8 cellular contexts compared by ENCODE assay signal in genomic region chr12:31325877-31326631, GRCh38. TPM values are rescaled to one million over a fixed set of nuclear protein-coding genes. Genes with fewer than 3 reads are reported as not detected.
DNase-seq lines count a peak whose midpoint lies in the region; ATAC-seq and TF ChIP-seq lines count a peak whose summit lies in the region.

SINHCAF (minus strand) TSS chr12:31326150; CDS start chr12:31298204, 27,946 bp downstream.

- no peak for TF ChIP-seq CTCF in GM10248 (IDR thresholded peaks at IDR 0.05; ENCODE audit: control extremely low read depth, extremely low read depth, low read depth, missing control alignments)
- TF ChIP-seq CTCF in glutamatergic neuron (IDR thresholded peaks at IDR 0.05; ENCODE audit: partially characterized antibody, unreplicated experiment) = no peak
- TF ChIP-seq CTCF in osteoblast (IDR thresholded peaks at IDR 0.05; ENCODE audit: extremely low read depth, low read depth, low read length) = no peak
- no peak for TF ChIP-seq CTCF in thoracic aorta (IDR thresholded peaks at IDR 0.05)

- H3K4me1 ChIP-seq in osteoblast (ENCODE audit: insufficient read depth, low read length) (peaks cover 15% of the 10 kb centered on the region), thoracic aorta (ENCODE audit: control insufficient read depth in 1 of 2, low read depth in 2 of 2) (peaks cover 0 to 4% of the 10 kb centered on the region in 2 donors)

- H3K9me3 Mint-ChIP-seq in activated naive CD8-positive, alpha-beta T cell (ENCODE audit: low read depth) = no peaks in the 10 kb centered on the region
- H3K9me3 Mint-ChIP-seq in glutamatergic neuron (ENCODE audit: unreplicated experiment) = peaks cover 15% of the 10 kb centered on the region

- H4K20me1 ChIP-seq in osteoblast (ENCODE audit: insufficient read depth, low read length) = no peaks in the 10 kb centered on the region

- no peaks in the 10 kb centered on the region for H3K36me3 Mint-ChIP-seq in activated naive CD8-positive, alpha-beta T cell
- H3K36me3 Mint-ChIP-seq in glutamatergic neuron (ENCODE audit: unreplicated experiment) = no peaks in the 10 kb centered on the region

- H3K27ac Mint-ChIP-seq in activated naive CD8-positive, alpha-beta T cell = peak within 1 kb of the TSS; percentile 100
- peak within 1 kb of the TSS; percentile 99 for H3K27ac Mint-ChIP-seq in glutamatergic neuron (ENCODE audit: unreplicated experiment)

- no peaks in the 10 kb centered on the region for H3K36me3 ChIP-seq in osteoblast (ENCODE audit: insufficient read depth, low read length)
- H3K36me3 ChIP-seq in thoracic aorta = no peaks in the 10 kb centered on the region

- POLR2A ChIA-PET in GM10248 (lab: Yijun Ruan, JAX) = interaction anchor here (0.6 to 1.0 kb wide), 5 partner anchors 28 to 390 kb away, joined by 3 to 5 read pairs (median 4); no protein-coding TSS in a partner anchor

- DNase-seq in GM10248 (ENCODE audit: extremely low spot score) (peak; percentile 94), NCI-H1105 (lab: John Stamatoyannopoulos, UW) (peak; percentile 100), SKM-1 treated with dmso at 0.1 percent for 144 hours (lab: John Stamatoyannopoulos, UW; ENCODE audit: unreplicated experiment) (peak; percentile 89), glutamatergic neuron (peak; percentile 100), osteoblast (ENCODE audit: insufficient read length, low spot score, missing footprints) (peak; percentile 99), thoracic aorta (ENCODE audit: low spot score) (peak; percentile 99)

- peak within 1 kb of the TSS; percentile 92 for H3K4me3 ChIP-seq in osteoblast (ENCODE audit: insufficient read depth, low read length)
- peak within 1 kb of the TSS; percentile 78 for H3K4me3 ChIP-seq in thoracic aorta

- H3K27ac ChIP-seq in osteoblast (ENCODE audit: low read depth, low read length) (peak within 1 kb of the TSS; percentile 34), thoracic aorta (peak within 1 kb of the TSS; percentile 59 to 60)

- H3K27me3 ChIP-seq in osteoblast (ENCODE audit: insufficient read depth, low read length) = peaks cover 16% of the 10 kb centered on the region
- no peaks in the 10 kb centered on the region for H3K27me3 ChIP-seq in thoracic aorta (replicated peaks; ENCODE audit: insufficient read depth)

- H3K27me3 Mint-ChIP-seq in activated naive CD8-positive, alpha-beta T cell = no peaks in the 10 kb centered on the region
- peaks cover 10% of the 10 kb centered on the region for H3K27me3 Mint-ChIP-seq in glutamatergic neuron (ENCODE audit: unreplicated experiment)

- peak within 1 kb of the TSS; percentile 97 for H2AFZ ChIP-seq in osteoblast (ENCODE audit: low read length)

- H3K9me3 ChIP-seq in osteoblast (ENCODE audit: low read depth, low read length) (no peaks in the 10 kb centered on the region), thoracic aorta (no peaks in the 10 kb centered on the region)

- H3K79me2 ChIP-seq in osteoblast (ENCODE audit: insufficient read depth, low read length) = peaks cover 31% of the 10 kb centered on the region

- CTCF ChIA-PET in GM10248 (lab: Yijun Ruan, JAX) = interaction anchor here (1.0 to 1.1 kb wide), 2 partner anchors 36 to 54 kb away, joined by 3 to 4 read pairs; no protein-coding TSS in a partner anchor

- peak within 1 kb of the TSS; percentile 100 for H3K4me2 ChIP-seq in osteoblast (ENCODE audit: insufficient read depth, low read length)

- ATAC-seq in HG02623 (IDR thresholded peaks at IDR 0.05; ENCODE audit: unreplicated experiment) (peak; percentile 52), thoracic aorta (ENCODE audit: insufficient number of reproducible peaks, low FRiP score, low read depth) (peak; percentile 50)

- peak within 1 kb of the TSS; percentile 99 for H3K4me3 Mint-ChIP-seq in activated naive CD8-positive, alpha-beta T cell
- H3K4me3 Mint-ChIP-seq in glutamatergic neuron (ENCODE audit: unreplicated experiment) = peak within 1 kb of the TSS; percentile 99

- peaks cover 29% of the 10 kb centered on the region for H3K4me1 Mint-ChIP-seq in activated naive CD8-positive, alpha-beta T cell (ENCODE audit: low read depth)
- peaks cover 17% of the 10 kb centered on the region for H3K4me1 Mint-ChIP-seq in glutamatergic neuron (ENCODE audit: low read depth, unreplicated experiment)

RNA-seq across cellular contexts. Expression of gene SINHCAF, which starts in this region (rescaled TPM):
- 149 TPM for total RNA-seq in glutamatergic neuron (ENCODE audit: unreplicated experiment)
- total RNA-seq in osteoblast = 11.2 and 16.5 TPM in 2 replicates
- total RNA-seq in thoracic aorta = 10 to 100 TPM; 10.2 to 47.5 TPM

Comparison
In these comparisons a context has a peak if more than half of its experiments do, and no peak if none do; other contexts are left out.
1. Peak in every context shown above with its lines: DNase-seq, ATAC-seq, H3K4me3 ChIP-seq and H3K27ac ChIP-seq.